Comparison of ENCODE assay signal across 1 cellular context in the genomic region with DNA sequence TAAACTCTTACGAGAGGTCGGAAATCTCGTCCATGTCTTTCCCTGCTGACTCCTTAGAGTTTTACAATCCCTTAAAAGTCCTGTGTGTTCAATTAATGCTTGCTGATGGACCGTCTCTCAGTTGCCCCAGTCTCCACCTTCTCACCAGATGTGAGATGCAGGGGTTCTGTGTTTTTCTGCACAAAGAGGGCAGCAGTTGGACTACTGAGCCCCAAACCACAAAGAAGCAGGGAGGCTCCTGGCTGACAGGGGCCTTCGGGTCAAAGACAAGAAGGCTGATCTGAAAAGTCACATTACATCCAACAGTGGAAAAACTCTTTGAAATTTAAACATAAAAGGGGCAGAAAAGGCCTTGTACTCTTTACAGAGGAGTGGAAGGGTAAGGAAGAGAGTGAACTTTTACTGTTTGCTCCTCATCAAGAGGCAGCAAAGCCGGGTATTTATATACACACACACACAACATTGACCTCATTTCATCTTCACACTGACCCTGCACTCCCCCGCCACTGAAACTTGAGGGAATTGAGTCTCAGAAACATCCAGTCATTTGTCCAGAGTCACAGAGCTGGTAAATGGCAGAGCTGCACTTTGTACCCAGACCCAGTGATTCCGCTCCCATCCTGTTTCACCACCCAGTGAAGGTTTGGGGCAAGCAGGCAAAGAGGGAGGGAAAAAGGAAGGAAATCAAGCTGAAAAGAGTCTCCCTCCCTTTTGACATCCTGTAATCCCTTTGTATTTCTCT.
A peak's percentile ranks its signal among the peaks of the same experiment; 100 is the strongest.
TF ChIP-seq lines count a peak whose summit lies in the region.

No MANE protein-coding gene starts in this region.

TF ChIP-seq in HepG2, 621 proteins besides CTCF, POLR2A, EP300 and RAD21 (continued from another document):
- TF ChIP-seq, protein P1, sequence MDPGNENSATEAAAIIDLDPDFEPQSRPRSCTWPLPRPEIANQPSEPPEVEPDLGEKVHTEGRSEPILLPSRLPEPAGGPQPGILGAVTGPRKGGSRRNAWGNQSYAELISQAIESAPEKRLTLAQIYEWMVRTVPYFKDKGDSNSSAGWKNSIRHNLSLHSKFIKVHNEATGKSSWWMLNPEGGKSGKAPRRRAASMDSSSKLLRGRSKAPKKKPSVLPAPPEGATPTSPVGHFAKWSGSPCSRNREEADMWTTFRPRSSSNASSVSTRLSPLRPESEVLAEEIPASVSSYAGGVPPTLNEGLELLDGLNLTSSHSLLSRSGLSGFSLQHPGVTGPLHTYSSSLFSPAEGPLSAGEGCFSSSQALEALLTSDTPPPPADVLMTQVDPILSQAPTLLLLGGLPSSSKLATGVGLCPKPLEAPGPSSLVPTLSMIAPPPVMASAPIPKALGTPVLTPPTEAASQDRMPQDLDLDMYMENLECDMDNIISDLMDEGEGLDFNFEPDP (CRISPR knock-in tag; conservative IDR thresholded peaks at IDR 0.05), result no peak
- TF ChIP-seq NRL (CRISPR knock-in tag; IDR thresholded peaks at IDR 0.05; ENCODE audit: borderline replicate concordance) (no peak), ZNF136 (CRISPR knock-in tag; IDR thresholded peaks at IDR 0.05; ENCODE audit: low read depth) (no peak), MTA3 (CRISPR knock-in tag; IDR thresholded peaks at IDR 0.05) (no peak), MTA1 (CRISPR knock-in tag; IDR thresholded peaks at IDR 0.05; ENCODE audit: borderline replicate concordance) (no peak; the same call in 1 of the 2 replicates), MXI1 (IDR thresholded peaks at IDR 0.05; ENCODE audit: borderline replicate concordance, low read depth, low read length) (no peak), PHF21A (CRISPR knock-in tag; IDR thresholded peaks at IDR 0.05) (peak; percentile 65), NKX3-1 (CRISPR knock-in tag; IDR thresholded peaks at IDR 0.05) (no peak), NFYC (CRISPR knock-in tag; IDR thresholded peaks at IDR 0.05) (no peak), NFATC3 (CRISPR knock-in tag; IDR thresholded peaks at IDR 0.05) (no peak), ZNF326 (CRISPR knock-in tag; IDR thresholded peaks at IDR 0.05; ENCODE audit: borderline replicate concordance) (no peak), ZBTB20 (CRISPR knock-in tag; IDR thresholded peaks at IDR 0.05; ENCODE audit: borderline replicate concordance, low read depth) (no peak), IKZF1 (IDR thresholded peaks at IDR 0.05) (no peak), ZNF235 (CRISPR knock-in tag; IDR thresholded peaks at IDR 0.05; ENCODE audit: borderline replicate concordance) (no peak), KLF13 (CRISPR knock-in tag; IDR thresholded peaks at IDR 0.05) (no peak), NFKBIZ (CRISPR knock-in tag; IDR thresholded peaks at IDR 0.05) (no peak), ZNF790 (CRISPR knock-in tag; IDR thresholded peaks at IDR 0.05; ENCODE audit: borderline replicate concordance) (no peak), ZNF3 (CRISPR knock-in tag; IDR thresholded peaks at IDR 0.05) (no peak), ZEB1 (IDR thresholded peaks at IDR 0.05; ENCODE audit: insufficient replicate concordance, low read depth) (no peak), ZNF720 (CRISPR knock-in tag; IDR thresholded peaks at IDR 0.05) (no peak)
- TF ChIP-seq, protein P2, sequence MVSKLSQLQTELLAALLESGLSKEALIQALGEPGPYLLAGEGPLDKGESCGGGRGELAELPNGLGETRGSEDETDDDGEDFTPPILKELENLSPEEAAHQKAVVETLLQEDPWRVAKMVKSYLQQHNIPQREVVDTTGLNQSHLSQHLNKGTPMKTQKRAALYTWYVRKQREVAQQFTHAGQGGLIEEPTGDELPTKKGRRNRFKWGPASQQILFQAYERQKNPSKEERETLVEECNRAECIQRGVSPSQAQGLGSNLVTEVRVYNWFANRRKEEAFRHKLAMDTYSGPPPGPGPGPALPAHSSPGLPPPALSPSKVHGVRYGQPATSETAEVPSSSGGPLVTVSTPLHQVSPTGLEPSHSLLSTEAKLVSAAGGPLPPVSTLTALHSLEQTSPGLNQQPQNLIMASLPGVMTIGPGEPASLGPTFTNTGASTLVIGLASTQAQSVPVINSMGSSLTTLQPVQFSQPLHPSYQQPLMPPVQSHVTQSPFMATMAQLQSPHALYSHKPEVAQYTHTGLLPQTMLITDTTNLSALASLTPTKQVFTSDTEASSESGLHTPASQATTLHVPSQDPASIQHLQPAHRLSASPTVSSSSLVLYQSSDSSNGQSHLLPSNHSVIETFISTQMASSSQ (IDR thresholded peaks at IDR 0.05; ENCODE audit: low read depth), result no peak
- TF ChIP-seq, protein P2 (CRISPR knock-in tag; IDR thresholded peaks at IDR 0.05; ENCODE audit: borderline replicate concordance), result no peak
- TF ChIP-seq, protein P3, sequence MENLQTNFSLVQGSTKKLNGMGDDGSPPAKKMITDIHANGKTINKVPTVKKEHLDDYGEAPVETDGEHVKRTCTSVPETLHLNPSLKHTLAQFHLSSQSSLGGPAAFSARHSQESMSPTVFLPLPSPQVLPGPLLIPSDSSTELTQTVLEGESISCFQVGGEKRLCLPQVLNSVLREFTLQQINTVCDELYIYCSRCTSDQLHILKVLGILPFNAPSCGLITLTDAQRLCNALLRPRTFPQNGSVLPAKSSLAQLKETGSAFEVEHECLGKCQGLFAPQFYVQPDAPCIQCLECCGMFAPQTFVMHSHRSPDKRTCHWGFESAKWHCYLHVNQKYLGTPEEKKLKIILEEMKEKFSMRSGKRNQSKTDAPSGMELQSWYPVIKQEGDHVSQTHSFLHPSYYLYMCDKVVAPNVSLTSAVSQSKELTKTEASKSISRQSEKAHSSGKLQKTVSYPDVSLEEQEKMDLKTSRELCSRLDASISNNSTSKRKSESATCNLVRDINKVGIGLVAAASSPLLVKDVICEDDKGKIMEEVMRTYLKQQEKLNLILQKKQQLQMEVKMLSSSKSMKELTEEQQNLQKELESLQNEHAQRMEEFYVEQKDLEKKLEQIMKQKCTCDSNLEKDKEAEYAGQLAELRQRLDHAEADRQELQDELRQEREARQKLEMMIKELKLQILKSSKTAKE (CRISPR knock-in tag; IDR thresholded peaks at IDR 0.05; ENCODE audit: borderline replicate concordance), result no peak
- TF ChIP-seq, protein P4, sequence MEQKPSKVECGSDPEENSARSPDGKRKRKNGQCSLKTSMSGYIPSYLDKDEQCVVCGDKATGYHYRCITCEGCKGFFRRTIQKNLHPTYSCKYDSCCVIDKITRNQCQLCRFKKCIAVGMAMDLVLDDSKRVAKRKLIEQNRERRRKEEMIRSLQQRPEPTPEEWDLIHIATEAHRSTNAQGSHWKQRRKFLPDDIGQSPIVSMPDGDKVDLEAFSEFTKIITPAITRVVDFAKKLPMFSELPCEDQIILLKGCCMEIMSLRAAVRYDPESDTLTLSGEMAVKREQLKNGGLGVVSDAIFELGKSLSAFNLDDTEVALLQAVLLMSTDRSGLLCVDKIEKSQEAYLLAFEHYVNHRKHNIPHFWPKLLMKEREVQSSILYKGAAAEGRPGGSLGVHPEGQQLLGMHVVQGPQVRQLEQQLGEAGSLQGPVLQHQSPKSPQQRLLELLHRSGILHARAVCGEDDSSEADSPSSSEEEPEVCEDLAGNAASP (CRISPR knock-in tag; IDR thresholded peaks at IDR 0.05; ENCODE audit: borderline replicate concordance), result no peak
- TF ChIP-seq, protein P5, sequence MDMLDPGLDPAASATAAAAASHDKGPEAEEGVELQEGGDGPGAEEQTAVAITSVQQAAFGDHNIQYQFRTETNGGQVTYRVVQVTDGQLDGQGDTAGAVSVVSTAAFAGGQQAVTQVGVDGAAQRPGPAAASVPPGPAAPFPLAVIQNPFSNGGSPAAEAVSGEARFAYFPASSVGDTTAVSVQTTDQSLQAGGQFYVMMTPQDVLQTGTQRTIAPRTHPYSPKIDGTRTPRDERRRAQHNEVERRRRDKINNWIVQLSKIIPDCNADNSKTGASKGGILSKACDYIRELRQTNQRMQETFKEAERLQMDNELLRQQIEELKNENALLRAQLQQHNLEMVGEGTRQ (IDR thresholded peaks at IDR 0.05; ENCODE audit: low read depth, low read length), result no peak
- TF ChIP-seq, protein P5 (CRISPR knock-in tag; IDR thresholded peaks at IDR 0.05; ENCODE audit: borderline replicate concordance), result no peak
- TF ChIP-seq, protein P6, sequence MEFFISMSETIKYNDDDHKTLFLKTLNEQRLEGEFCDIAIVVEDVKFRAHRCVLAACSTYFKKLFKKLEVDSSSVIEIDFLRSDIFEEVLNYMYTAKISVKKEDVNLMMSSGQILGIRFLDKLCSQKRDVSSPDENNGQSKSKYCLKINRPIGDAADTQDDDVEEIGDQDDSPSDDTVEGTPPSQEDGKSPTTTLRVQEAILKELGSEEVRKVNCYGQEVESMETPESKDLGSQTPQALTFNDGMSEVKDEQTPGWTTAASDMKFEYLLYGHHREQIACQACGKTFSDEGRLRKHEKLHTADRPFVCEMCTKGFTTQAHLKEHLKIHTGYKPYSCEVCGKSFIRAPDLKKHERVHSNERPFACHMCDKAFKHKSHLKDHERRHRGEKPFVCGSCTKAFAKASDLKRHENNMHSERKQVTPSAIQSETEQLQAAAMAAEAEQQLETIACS (CRISPR knock-in tag; IDR thresholded peaks at IDR 0.05), result no peak
- TF ChIP-seq, protein P7, sequence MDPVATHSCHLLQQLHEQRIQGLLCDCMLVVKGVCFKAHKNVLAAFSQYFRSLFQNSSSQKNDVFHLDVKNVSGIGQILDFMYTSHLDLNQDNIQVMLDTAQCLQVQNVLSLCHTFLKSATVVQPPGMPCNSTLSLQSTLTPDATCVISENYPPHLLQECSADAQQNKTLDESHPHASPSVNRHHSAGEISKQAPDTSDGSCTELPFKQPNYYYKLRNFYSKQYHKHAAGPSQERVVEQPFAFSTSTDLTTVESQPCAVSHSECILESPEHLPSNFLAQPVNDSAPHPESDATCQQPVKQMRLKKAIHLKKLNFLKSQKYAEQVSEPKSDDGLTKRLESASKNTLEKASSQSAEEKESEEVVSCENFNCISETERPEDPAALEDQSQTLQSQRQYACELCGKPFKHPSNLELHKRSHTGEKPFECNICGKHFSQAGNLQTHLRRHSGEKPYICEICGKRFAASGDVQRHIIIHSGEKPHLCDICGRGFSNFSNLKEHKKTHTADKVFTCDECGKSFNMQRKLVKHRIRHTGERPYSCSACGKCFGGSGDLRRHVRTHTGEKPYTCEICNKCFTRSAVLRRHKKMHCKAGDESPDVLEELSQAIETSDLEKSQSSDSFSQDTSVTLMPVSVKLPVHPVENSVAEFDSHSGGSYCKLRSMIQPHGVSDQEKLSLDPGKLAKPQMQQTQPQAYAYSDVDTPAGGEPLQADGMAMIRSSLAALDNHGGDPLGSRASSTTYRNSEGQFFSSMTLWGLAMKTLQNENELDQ (CRISPR knock-in tag; IDR thresholded peaks at IDR 0.05; ENCODE audit: borderline replicate concordance), result no peak
- TF ChIP-seq, protein P8, sequence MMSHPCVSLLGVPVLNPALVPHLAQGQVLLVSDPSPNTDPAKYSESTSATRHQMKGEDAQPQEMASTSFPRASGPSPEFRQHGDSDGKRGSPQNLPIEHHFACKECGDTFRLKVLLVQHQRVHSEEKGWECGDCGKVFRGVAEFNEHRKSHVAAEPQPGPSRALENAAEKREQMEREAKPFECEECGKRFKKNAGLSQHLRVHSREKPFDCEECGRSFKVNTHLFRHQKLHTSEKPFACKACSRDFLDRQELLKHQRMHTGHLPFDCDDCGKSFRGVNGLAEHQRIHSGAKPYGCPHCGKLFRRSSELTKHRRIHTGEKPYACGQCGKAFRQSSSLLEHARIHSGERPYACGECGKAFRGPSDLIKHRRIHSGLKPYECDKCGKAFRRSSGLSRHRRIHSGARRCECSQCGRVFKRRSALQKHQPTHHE (CRISPR knock-in tag; IDR thresholded peaks at IDR 0.05; ENCODE audit: borderline replicate concordance), result no peak
